ENCODE assay signal across 21 cellular contexts in genomic region chr3:136336329-136337100, GRCh38.
A peak's percentile ranks its signal among the peaks of the same experiment; 100 is the strongest.
DNase-seq lines count a peak whose midpoint lies in the region; ATAC-seq and TF ChIP-seq lines count a peak whose summit lies in the region.
"Had no signal": no experiment of that assay in that cellular context is flagged by ENCODE, and none has a peak within 500 bp of the region (broad histone marks: within the 10 kb centered on the region; RNA-seq: fewer than 3 reads in every experiment).

No MANE protein-coding gene starts in this region.

- H3K4me1 Mint-ChIP-seq in activated naive CD8-positive, alpha-beta T cell treated with anti-CD3 and anti-CD28 coated beads, Interleukin-2, amount 50 U/mL, for 24 hours: peaks cover 15% of the 10 kb centered on the region
- H3K4me1 Mint-ChIP-seq in activated CD4-positive, alpha-beta T cell treated with anti-CD3 and anti-CD28 coated beads, Interleukin-2, amount 10 ng/mL, durations not matched to agents 7 days and 5 days: no peaks in the 10 kb centered on the region
- H3K4me1 Mint-ChIP-seq: activated CD4-positive, alpha-beta memory T cell treated with anti-CD3 and anti-CD28 coated beads, Interleukin-2, amount 10 ng/mL, durations not matched to agents 7 days and 5 days; central memory CD8-positive, alpha-beta T cell had no signal

- ATAC-seq in activated naive CD8-positive, alpha-beta T cell treated with anti-CD3 and anti-CD28 coated beads, Interleukin-2, amount 50 U/mL, for 24 hours: no peak
- ATAC-seq in HG03469 (IDR thresholded peaks at IDR 0.05; ENCODE audit: unreplicated experiment) (no peak), GM19455 (IDR thresholded peaks at IDR 0.05; ENCODE audit: unreplicated experiment) (no peak)
- ATAC-seq: effector memory CD8-positive, alpha-beta T cell; right cardiac atrium had no signal

- POLR2A ChIA-PET in activated CD4-positive, alpha-beta T cell treated with anti-CD3 and anti-CD28 coated beads, Interleukin-2, amount 10 ng/mL, durations not matched to agents 7 days and 5 days (lab: Charles Lee): no interaction called here

- H3K4me3 ChIP-seq in foreskin fibroblast (ENCODE audit: low read depth in 1 of 2, low read length in 2 of 2): no peak overlapping the region
- H3K4me3 ChIP-seq: HAP-1, hepatocyte had no signal

- no peaks in the 10 kb centered on the region for H3K27me3 Mint-ChIP-seq in activated naive CD8-positive, alpha-beta T cell treated with anti-CD3 and anti-CD28 coated beads, Interleukin-2, amount 50 U/mL, for 24 hours
- no peaks in the 10 kb centered on the region for H3K27me3 Mint-ChIP-seq in activated CD4-positive, alpha-beta T cell treated with anti-CD3 and anti-CD28 coated beads, Interleukin-2, amount 10 ng/mL, durations not matched to agents 7 days and 5 days
- H3K27me3 Mint-ChIP-seq: activated CD4-positive, alpha-beta memory T cell treated with anti-CD3 and anti-CD28 coated beads, Interleukin-2, amount 10 ng/mL, durations not matched to agents 7 days and 5 days; central memory CD8-positive, alpha-beta T cell; effector memory CD8-positive, alpha-beta T cell had no signal

- no peak overlapping the region for H3K4me3 Mint-ChIP-seq in activated naive CD8-positive, alpha-beta T cell treated with anti-CD3 and anti-CD28 coated beads, Interleukin-2, amount 50 U/mL, for 24 hours
- no peak overlapping the region for H3K4me3 Mint-ChIP-seq in activated CD4-positive, alpha-beta T cell treated with anti-CD3 and anti-CD28 coated beads, Interleukin-2, amount 10 ng/mL, durations not matched to agents 7 days and 5 days
- H3K4me3 Mint-ChIP-seq: activated CD4-positive, alpha-beta memory T cell treated with anti-CD3 and anti-CD28 coated beads, Interleukin-2, amount 10 ng/mL, durations not matched to agents 7 days and 5 days; central memory CD8-positive, alpha-beta T cell; effector memory CD8-positive, alpha-beta T cell had no signal

- DNase-seq in AG08396 (ENCODE audit: low spot score) (peak; percentile 57), GM04504 (ENCODE audit: low read depth) (peak; percentile 72), foreskin fibroblast (peak; percentile 78 to 93)
- DNase-seq in activated naive CD8-positive, alpha-beta T cell treated with anti-CD3 and anti-CD28 coated beads, Interleukin-2, amount 50 U/mL, for 24 hours: no peak
- DNase-seq in activated CD4-positive, alpha-beta T cell treated with anti-CD3 and anti-CD28 coated beads, Interleukin-2, amount 10 ng/mL, durations not matched to agents 7 days and 5 days: no peak
- DNase-seq in stimulated activated CD4-positive, alpha-beta T cell treated with anti-CD3 and anti-CD28 coated beads, Interleukin-4, amount 100 ng/mL, for 24 hours: no peak
- DNase-seq: activated CD4-positive, alpha-beta memory T cell treated with anti-CD3 and anti-CD28 coated beads, Interleukin-2, amount 10 ng/mL, durations not matched to agents 7 days and 5 days; DMS79 treated with DMSO at 0.1 percent for 48 hours; effector memory CD8-positive, alpha-beta T cell; mesendoderm; NCI-H1105 treated with DMSO at 0.1 percent for 48 hours; NCI-H524 treated with DMSO at 0.1 percent for 48 hours; right cardiac atrium; Right ventricle myocardium superior; stimulated activated CD4-positive, alpha-beta T cell treated with anti-CD3 and anti-CD28 coated beads, Interleukin-1b, Interleukin-23, amount 100 ng/mL, for 48 hours; WERI-Rb-1 had no signal

- H3K9me3 Mint-ChIP-seq in activated naive CD8-positive, alpha-beta T cell treated with anti-CD3 and anti-CD28 coated beads, Interleukin-2, amount 50 U/mL, for 24 hours: no peaks in the 10 kb centered on the region
- H3K9me3 Mint-ChIP-seq in activated CD4-positive, alpha-beta T cell treated with anti-CD3 and anti-CD28 coated beads, Interleukin-2, amount 10 ng/mL, durations not matched to agents 7 days and 5 days: no peaks in the 10 kb centered on the region
- H3K9me3 Mint-ChIP-seq: activated CD4-positive, alpha-beta memory T cell treated with anti-CD3 and anti-CD28 coated beads, Interleukin-2, amount 10 ng/mL, durations not matched to agents 7 days and 5 days; central memory CD8-positive, alpha-beta T cell; effector memory CD8-positive, alpha-beta T cell had no signal

- H3K36me3 Mint-ChIP-seq in activated naive CD8-positive, alpha-beta T cell treated with anti-CD3 and anti-CD28 coated beads, Interleukin-2, amount 50 U/mL, for 24 hours (ENCODE audit: low read depth): peaks cover 70% of the 10 kb centered on the region
- H3K36me3 Mint-ChIP-seq in activated CD4-positive, alpha-beta T cell treated with anti-CD3 and anti-CD28 coated beads, Interleukin-2, amount 10 ng/mL, durations not matched to agents 7 days and 5 days (ENCODE audit: low read depth): peaks cover 64% of the 10 kb centered on the region

- CTCF ChIA-PET in activated CD4-positive, alpha-beta T cell treated with anti-CD3 and anti-CD28 coated beads, Interleukin-2, amount 10 ng/mL, durations not matched to agents 7 days and 5 days (lab: Charles Lee): interaction anchor here (1.0 kb wide), 1 partner anchor 416 kb away, joined by 3 read pairs; the partner anchor contains the start of gene STAG1

- no peak for TF ChIP-seq CTCF in foreskin fibroblast (IDR thresholded peaks at IDR 0.05; ENCODE audit: low read depth, low read length)

- peak overlapping the region; percentile 49 for H3K27ac Mint-ChIP-seq in activated naive CD8-positive, alpha-beta T cell treated with anti-CD3 and anti-CD28 coated beads, Interleukin-2, amount 50 U/mL, for 24 hours
- no peak overlapping the region for H3K27ac Mint-ChIP-seq in activated CD4-positive, alpha-beta T cell treated with anti-CD3 and anti-CD28 coated beads, Interleukin-2, amount 10 ng/mL, durations not matched to agents 7 days and 5 days
- H3K27ac Mint-ChIP-seq: activated CD4-positive, alpha-beta memory T cell treated with anti-CD3 and anti-CD28 coated beads, Interleukin-2, amount 10 ng/mL, durations not matched to agents 7 days and 5 days had no signal

Comparison
In these comparisons a context has a peak if more than half of its experiments do, and no peak if none do; other contexts are left out.
1. DNase-seq: peak in AG08396 (single experiment), GM04504 (single experiment) and foreskin fibroblast (2 of 2); none in activated naive CD8-positive, alpha-beta T cell treated with anti-CD3 and anti-CD28 coated beads, Interleukin-2, amount 50 U/mL, for 24 hours (single experiment), activated CD4-positive, alpha-beta T cell treated with anti-CD3 and anti-CD28 coated beads, Interleukin-2, amount 10 ng/mL, durations not matched to agents 7 days and 5 days (single experiment) and stimulated activated CD4-positive, alpha-beta T cell treated with anti-CD3 and anti-CD28 coated beads, Interleukin-4, amount 100 ng/mL, for 24 hours (single experiment).